ENCODE assay signal across 8 cellular contexts in genomic region chr2:69385443-69386151, GRCh38. TPM values are rescaled to one million over a fixed set of nuclear protein-coding genes. Genes with fewer than 3 reads are reported as not detected.
DNase-seq lines count a peak whose midpoint lies in the region; ATAC-seq and TF ChIP-seq lines count a peak whose summit lies in the region.

No MANE protein-coding gene starts in this region.

- TF ChIP-seq POLR2A in testis (IDR thresholded peaks at IDR 0.05): no peak

- WGBS in thymus: 64% methylated on average over 8 of the region's 8 CpGs
- WGBS in testis, 2 donors: 37 to 40% methylated on average over 8 of the region's 8 CpGs

- H3K9me3 Mint-ChIP-seq in activated T-cell treated with anti-CD3 and anti-CD28 coated beads, Interleukin-2, amount 50 U/mL, for 24 hours: no peaks in the 10 kb centered on the region
- H3K9me3 Mint-ChIP-seq in activated B cell treated with CpG ODN at 0.5 μM for 24 hours: no peaks in the 10 kb centered on the region

- H3K4me1 ChIP-seq in thymus (ENCODE audit: control insufficient read depth, insufficient read depth, low read length): peaks cover 3% of the 10 kb centered on the region
- H3K4me1 ChIP-seq in testis: peaks cover 11% of the 10 kb centered on the region

- POLR2A ChIA-PET in activated B cell treated with CpG ODN at 0.5 μM for 24 hours (lab: Charles Lee): interaction anchor here (1.4 to 1.5 kb wide), 2 partner anchors 52 to 308 kb away, joined by 3 to 16 read pairs; partner anchors contain the start of gene NFU1

- peak overlapping the region; percentile 72 for H3K4me3 ChIP-seq in iPS-11a (ENCODE audit: low read depth, low read length)
- peak overlapping the region; percentile 91 for H3K4me3 ChIP-seq in thymus (ENCODE audit: low read length)
- H3K4me3 ChIP-seq in testis: no peak overlapping the region

- CTCF ChIA-PET in activated B cell treated with CpG ODN at 0.5 μM for 24 hours (lab: Charles Lee): interaction anchor here (1.3 to 1.8 kb wide), 2 partner anchors 10 to 52 kb away, joined by 3 to 6 read pairs; partner anchors contain the start of gene NFU1

- H3K9me3 ChIP-seq in thymus (ENCODE audit: control insufficient read depth) (no peaks in the 10 kb centered on the region), testis (no peaks in the 10 kb centered on the region)

- peaks cover 59% of the 10 kb centered on the region for H3K4me1 Mint-ChIP-seq in activated T-cell treated with anti-CD3 and anti-CD28 coated beads, Interleukin-2, amount 50 U/mL, for 24 hours (ENCODE audit: low read depth)
- peaks cover 46% of the 10 kb centered on the region for H3K4me1 Mint-ChIP-seq in activated B cell treated with CpG ODN at 0.5 μM for 24 hours

- H3K27ac Mint-ChIP-seq in activated T-cell treated with anti-CD3 and anti-CD28 coated beads, Interleukin-2, amount 50 U/mL, for 24 hours: no peak overlapping the region
- H3K27ac Mint-ChIP-seq in activated B cell treated with CpG ODN at 0.5 μM for 24 hours: peak overlapping the region; percentile 65

- no peak for DNase-seq in activated T-cell treated with anti-CD3 and anti-CD28 coated beads, Interleukin-2, amount 50 U/mL, for 24 hours
- DNase-seq in activated T-cell treated with anti-CD3 and anti-CD28 coated beads, Interleukin-2, amount 50 U/mL, for 1 hour: no peak
- DNase-seq in activated B cell treated with CpG ODN at 0.5 μM for 24 hours: no peak
- no peak for DNase-seq in NOMO-1 treated with DMSO at 0.1 percent for 48 hours (lab: John Stamatoyannopoulos, UW; ENCODE audit: unreplicated experiment)
- DNase-seq in iPS-NIHi11 (ENCODE audit: low spot score): no peak
- no peak for DNase-seq in testis

- H3K36me3 Mint-ChIP-seq in activated T-cell treated with anti-CD3 and anti-CD28 coated beads, Interleukin-2, amount 50 U/mL, for 24 hours (ENCODE audit: low read depth): peaks cover 10% of the 10 kb centered on the region
- peaks cover 4% of the 10 kb centered on the region for H3K36me3 Mint-ChIP-seq in activated B cell treated with CpG ODN at 0.5 μM for 24 hours (ENCODE audit: low read depth)

- no peak for ATAC-seq in activated B cell treated with CpG ODN at 0.5 μM for 24 hours (ENCODE audit: low read depth)

- no peaks in the 10 kb centered on the region for H3K36me3 ChIP-seq in thymus (ENCODE audit: control insufficient read depth, insufficient read depth)
- H3K36me3 ChIP-seq in testis (ENCODE audit: low read depth, missing control alignments): no peaks in the 10 kb centered on the region

- no peak overlapping the region for H3K27ac ChIP-seq in thymus (ENCODE audit: low read depth)
- no peak overlapping the region for H3K27ac ChIP-seq in testis

- H3K4me3 Mint-ChIP-seq in activated T-cell treated with anti-CD3 and anti-CD28 coated beads, Interleukin-2, amount 50 U/mL, for 24 hours: peak overlapping the region; percentile 84
- H3K4me3 Mint-ChIP-seq in activated B cell treated with CpG ODN at 0.5 μM for 24 hours: peak overlapping the region; percentile 88

- H3K27me3 Mint-ChIP-seq in activated T-cell treated with anti-CD3 and anti-CD28 coated beads, Interleukin-2, amount 50 U/mL, for 24 hours: no peaks in the 10 kb centered on the region
- H3K27me3 Mint-ChIP-seq in activated B cell treated with CpG ODN at 0.5 μM for 24 hours: no peaks in the 10 kb centered on the region

- no peaks in the 10 kb centered on the region for H3K27me3 ChIP-seq in thymus (ENCODE audit: control insufficient read depth, insufficient read depth)
- no peaks in the 10 kb centered on the region for H3K27me3 ChIP-seq in testis

- TF ChIP-seq CTCF in activated B cell treated with CpG ODN at 0.5 μM for 24 hours (IDR thresholded peaks at IDR 0.05) (no peak), testis (IDR thresholded peaks at IDR 0.05) (no peak)

- intact Hi-C loops in activated B cell treated with CpG ODN at 0.5 μM for 24 hours (cut with micrococcal nuclease): loop anchor here (2.0 to 5.0 kb wide), 7 partner anchors 13 to 919 kb away; partner anchors contain the start of genes AAK1, APLF, FBXO48 and GMCL1
- intact Hi-C loops in testis (cut with DNase I; ENCODE audit: low total_unique reads): no loop called here

RNA-seq across cellular contexts. Expression of gene GFPT1, which starts 1.4 kb away (rescaled TPM):
- 11.5 and 14.9 TPM in 2 replicates for total RNA-seq in activated B cell treated with CpG ODN at 0.5 μM for 24 hours
- polyA plus RNA-seq in thymus: 7.0 TPM
- total RNA-seq in testis: 10 to 100 TPM; 25.6 to 33.3 TPM
- polyA plus RNA-seq in testis (ENCODE audit: insufficient read depth, low read depth, low replicate concordance): 74.3 TPM

RNA-seq across cellular contexts. Expression of gene NFU1, which starts 51.6 kb away (rescaled TPM):
- total RNA-seq in activated B cell treated with CpG ODN at 0.5 μM for 24 hours (24.3 and 31.1 TPM in 2 replicates), testis (10 to 100 TPM; 31.8 to 33.1 TPM)
- polyA plus RNA-seq in thymus (77.2 TPM), testis (ENCODE audit: insufficient read depth, low read depth, low replicate concordance) (69.4 TPM)

Comparison
In these comparisons a context has a peak if more than half of its experiments do, and no peak if none do; other contexts are left out.
1. H3K4me3 ChIP-seq: peak in iPS-11a (single experiment) and thymus (single experiment); none in testis (0 of 2).